9 cellular contexts compared by ENCODE assay signal in genomic region chr2:111116016-111116746, GRCh38. TPM values are rescaled to one million over a fixed set of nuclear protein-coding genes. Genes with fewer than 3 reads are reported as not detected.
DNase-seq lines count a peak whose midpoint lies in the region; ATAC-seq and TF ChIP-seq lines count a peak whose summit lies in the region.
"Had no signal": no experiment of that assay in that cellular context is flagged by ENCODE, and none has a peak within 500 bp of the region (broad histone marks: within the 10 kb centered on the region; RNA-seq: fewer than 3 reads in every experiment).

No MANE protein-coding gene starts in this region.

- H3K36me3 ChIP-seq in GM06990 (ENCODE audit: control insufficient read depth, insufficient read depth, low read length): no peaks in the 10 kb centered on the region
- H3K36me3 ChIP-seq: heart right ventricle had no signal

- H3K27me3 Mint-ChIP-seq in activated naive CD8-positive, alpha-beta T cell treated with anti-CD3 and anti-CD28 coated beads, Interleukin-2, amount 50 U/mL, for 24 hours: peaks cover 54% of the 10 kb centered on the region
- peaks cover 9 to 44% (median 28%) of the 10 kb centered on the region in 5 donors for H3K27me3 Mint-ChIP-seq in naive thymus-derived CD8-positive, alpha-beta T cell

- H3K4me3 Mint-ChIP-seq in activated naive CD8-positive, alpha-beta T cell treated with anti-CD3 and anti-CD28 coated beads, Interleukin-2, amount 50 U/mL, for 24 hours: peak overlapping the region; percentile 52
- peak overlapping the region in 5 of 10 donors; percentile 23 to 97 (median 39) for H3K4me3 Mint-ChIP-seq in naive thymus-derived CD8-positive, alpha-beta T cell

- H3K36me3 Mint-ChIP-seq in activated naive CD8-positive, alpha-beta T cell treated with anti-CD3 and anti-CD28 coated beads, Interleukin-2, amount 50 U/mL, for 24 hours (ENCODE audit: low read depth): no peaks in the 10 kb centered on the region
- no peaks in the 10 kb centered on the region for H3K36me3 Mint-ChIP-seq in naive thymus-derived CD8-positive, alpha-beta T cell

- TF ChIP-seq CTCF in GM06990 (IDR thresholded peaks at IDR 0.05; ENCODE audit: insufficient read depth, low read length, poor library complexity, severe bottlenecking): no peak

- POLR2A ChIA-PET in naive thymus-derived CD8-positive, alpha-beta T cell (lab: Charles Lee): no interaction called here

- peak; percentile 28 for DNase-seq in GM06990 (ENCODE audit: extremely low read depth, insufficient read length)
- DNase-seq in activated naive CD8-positive, alpha-beta T cell treated with anti-CD3 and anti-CD28 coated beads, Interleukin-2, amount 50 U/mL, for 24 hours: no peak
- no peak for DNase-seq in DMS 273 (lab: John Stamatoyannopoulos, UW; ENCODE audit: unreplicated experiment)
- DNase-seq in naive thymus-derived CD8-positive, alpha-beta T cell: no peak
- no peak for DNase-seq in left ventricle myocardium superior

- intact Hi-C loops in left ventricle myocardium superior (cut with micrococcal nuclease): no loop called here

- no peaks in the 10 kb centered on the region for H3K9me3 Mint-ChIP-seq in activated naive CD8-positive, alpha-beta T cell treated with anti-CD3 and anti-CD28 coated beads, Interleukin-2, amount 50 U/mL, for 24 hours
- no peaks in the 10 kb centered on the region for H3K9me3 Mint-ChIP-seq in naive thymus-derived CD8-positive, alpha-beta T cell
- H3K9me3 Mint-ChIP-seq: CD8-positive, alpha-beta T cell had no signal

- peak; percentile 28 for ATAC-seq in GM18502 (IDR thresholded peaks at IDR 0.05; ENCODE audit: poor library complexity, unreplicated experiment)
- peak; percentile 37 for ATAC-seq in HG03060 (IDR thresholded peaks at IDR 0.05; ENCODE audit: low read depth, unreplicated experiment)
- ATAC-seq in activated naive CD8-positive, alpha-beta T cell treated with anti-CD3 and anti-CD28 coated beads, Interleukin-2, amount 50 U/mL, for 24 hours: peak; percentile 21
- ATAC-seq in naive thymus-derived CD8-positive, alpha-beta T cell: no peak
- no peak for ATAC-seq in left ventricle myocardium superior

- H3K27ac Mint-ChIP-seq in activated naive CD8-positive, alpha-beta T cell treated with anti-CD3 and anti-CD28 coated beads, Interleukin-2, amount 50 U/mL, for 24 hours: peak overlapping the region; percentile 85
- H3K27ac Mint-ChIP-seq in naive thymus-derived CD8-positive, alpha-beta T cell: peak overlapping the region in 1 of 10 donors; percentile 33
- H3K27ac Mint-ChIP-seq: CD8-positive, alpha-beta T cell had no signal

- H3K4me1 Mint-ChIP-seq in activated naive CD8-positive, alpha-beta T cell treated with anti-CD3 and anti-CD28 coated beads, Interleukin-2, amount 50 U/mL, for 24 hours: peaks cover 46% of the 10 kb centered on the region
- H3K4me1 Mint-ChIP-seq in naive thymus-derived CD8-positive, alpha-beta T cell: peaks cover 18 to 44% (median 33%) of the 10 kb centered on the region in 4 donors

- peaks cover 3% of the 10 kb centered on the region for H3K27me3 ChIP-seq in GM06990 (replicated peaks; ENCODE audit: control insufficient read depth, insufficient read depth, low read length)

- no peak overlapping the region for H3K4me3 ChIP-seq in GM06990 (replicated peaks; ENCODE audit: low read depth, low read length)

RNA-seq across cellular contexts. Expression of gene BCL2L11, which starts 4.5 kb away (rescaled TPM):
- total RNA-seq in naive thymus-derived CD8-positive, alpha-beta T cell: 10 to 100 TPM; 36.0 to 39.8 TPM
- polyA plus RNA-seq in naive thymus-derived CD8-positive, alpha-beta T cell: 10 to 100 TPM in 2 of 3 donors, 1 to 10 TPM in 1; 8.7 to 16.2 (median 10.4) TPM
- 10.1 TPM for total RNA-seq in left ventricle myocardium superior

Comparison
In these comparisons a context has a peak if more than half of its experiments do, and no peak if none do; other contexts are left out.
1. ATAC-seq: peak in GM18502 (single experiment), HG03060 (single experiment) and activated naive CD8-positive, alpha-beta T cell treated with anti-CD3 and anti-CD28 coated beads, Interleukin-2, amount 50 U/mL, for 24 hours (single experiment); none in naive thymus-derived CD8-positive, alpha-beta T cell (0 of 2) and left ventricle myocardium superior (single experiment).